Comparison of ENCODE assay signal across 1 cellular context in genomic region chr1:117546467-117546866, GRCh38.
TF ChIP-seq lines count a peak whose summit lies in the region.

No MANE protein-coding gene starts in this region.

TF ChIP-seq in GM12878, 131 proteins besides CTCF, POLR2A, EP300 and RAD21 (continued from another document):
- TF ChIP-seq RELB (IDR thresholded peaks at IDR 0.05; ENCODE audit: low read depth) (no peak), CHD2 (IDR thresholded peaks at IDR 0.05; ENCODE audit: borderline replicate concordance, low read depth, low read length) (no peak), NR2F1 (conservative IDR thresholded peaks at IDR 0.05) (no peak), NR2C1 (IDR thresholded peaks at IDR 0.05) (no peak), ATF7 (IDR thresholded peaks at IDR 0.05; ENCODE audit: low read depth) (no peak), POLR2AphosphoS2 (IDR thresholded peaks at IDR 0.05; ENCODE audit: low read depth, low read length) (no peak), IRF4 (IDR thresholded peaks at IDR 0.05; ENCODE audit: low read depth, low read length) (no peak)
